Comparison of ENCODE assay signal across 18 cellular contexts in the genomic region with DNA sequence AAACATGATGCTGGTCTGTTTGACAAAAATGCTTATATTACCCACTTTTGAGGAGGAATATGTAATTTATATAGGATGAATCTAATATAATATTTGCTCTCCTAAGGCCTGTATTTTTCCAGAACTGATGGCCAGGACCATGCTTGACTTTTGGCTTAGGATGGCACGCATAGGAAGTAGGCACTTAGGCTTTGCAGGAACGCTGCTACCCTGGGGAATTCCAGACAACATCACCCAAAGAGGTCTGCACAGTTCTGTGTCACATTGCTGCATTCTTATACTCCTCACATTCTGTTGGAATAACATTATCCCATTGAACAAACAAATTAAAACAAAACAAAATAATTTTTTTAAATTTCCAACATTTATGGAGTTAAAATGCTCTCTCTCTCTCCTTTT.
A peak's percentile ranks its signal among the peaks of the same experiment; 100 is the strongest.
DNase-seq lines count a peak whose midpoint lies in the region; ATAC-seq, FAIRE-seq and TF ChIP-seq lines count a peak whose summit lies in the region.
"Had no signal": no experiment of that assay in that cellular context is flagged by ENCODE, and none has a peak within 500 bp of the region (broad histone marks: within the 10 kb centered on the region; RNA-seq: fewer than 3 reads in every experiment).

No MANE protein-coding gene starts in this region.

- H3K4me1 ChIP-seq in A673 (ENCODE audit: insufficient read depth, low read length, poor library complexity, severe bottlenecking), result peaks cover 26% of the 10 kb centered on the region
- H3K4me1 ChIP-seq: body of pancreas, SJSA1 had no signal

- H3K4me3 ChIP-seq in A673 (ENCODE audit: low read depth, low read length, poor library complexity, severe bottlenecking), result no peak overlapping the region
- H3K4me3 ChIP-seq: body of pancreas, K562, SJSA1, upper lobe of right lung had no signal

- no peak for TF ChIP-seq CTCF in A673 (conservative IDR thresholded peaks at IDR 0.05; ENCODE audit: low read depth, low read length)

- CTCF ChIA-PET in A673 (lab: Charles Lee), result no interaction called here

- FAIRE-seq in HTR-8/SVneo (lab: Jason Lieb, UNC), result no peak
- FAIRE-seq: K562, keratinocyte, small intestine had no signal

- H3K36me3 ChIP-seq in A673 (ENCODE audit: insufficient read depth, low read length, poor library complexity, severe bottlenecking), result no peaks in the 10 kb centered on the region
- H3K36me3 ChIP-seq: SJSA1, upper lobe of right lung had no signal

- H3K27ac ChIP-seq in A673 (ENCODE audit: low read depth, low read length, poor library complexity, severe bottlenecking), result peak overlapping the region; percentile 22
- H3K27ac ChIP-seq: body of pancreas, SJSA1, upper lobe of right lung had no signal

- peak; percentile 18 for ATAC-seq in sciatic nerve
- ATAC-seq: body of pancreas, K562 had no signal

- intact Hi-C loops in A673 (cut with micrococcal nuclease; ENCODE audit: unreplicated experiment), result loop anchor here (5.0 kb wide), 1 partner anchor 135 kb away; no protein-coding TSS in a partner anchor
- intact Hi-C loops in sciatic nerve (cut with DNase I), result no loop called here

- no TSS peak for BruUV-seq in A673 (replicated peaks; lab: Mats Ljungman, UMichigan)

- peaks cover 6% of the 10 kb centered on the region for H3K9me3 ChIP-seq in A673 (ENCODE audit: low read depth, low read length, poor library complexity, severe bottlenecking)
- H3K9me3 ChIP-seq: body of pancreas, SJSA1, upper lobe of right lung had no signal

- no peaks in the 10 kb centered on the region for H3K27me3 ChIP-seq in A673 (replicated peaks; ENCODE audit: insufficient read depth, low read depth, low read length, poor library complexity)
- H3K27me3 ChIP-seq: body of pancreas, SJSA1, upper lobe of right lung had no signal

- POLR2A ChIA-PET in A673 (lab: Charles Lee; ENCODE audit: low non-redundant PET), result interaction anchor here (0.7 kb wide), 1 partner anchor 1227 kb away, joined by 7 read pairs; no protein-coding TSS in a partner anchor

- DNase-seq in A673 (ENCODE audit: low spot score) (peak; percentile 23), NCI-H69 (lab: John Stamatoyannopoulos, UW) (peak; percentile 38), foreskin melanocyte (peak; percentile 2), sciatic nerve (ENCODE audit: low spot score) (no peak), NCI-H146 treated with DMSO at 0.1 percent for 48 hours (lab: John Stamatoyannopoulos, UW; ENCODE audit: unreplicated experiment) (no peak), AML-193 (lab: John Stamatoyannopoulos, UW) (no peak), HTR-8/SVneo (ENCODE audit: insufficient read length, low spot score) (no peak), NCI-H2107 treated with DMSO at 0.1 percent for 48 hours (lab: John Stamatoyannopoulos, UW; ENCODE audit: unreplicated experiment) (no peak)
- DNase-seq: activated T-cell treated with anti-CD3 and anti-CD28 coated beads, Interleukin-2, amount 50 U/mL, for 1 hour; body of pancreas; CD4-positive, alpha-beta memory T cell; EL; NCI-H1417; small intestine; upper lobe of right lung had no signal

Comparison
In these comparisons a context has a peak if more than half of its experiments do, and no peak if none do; other contexts are left out.
1. DNase-seq: peak in A673 (single experiment), NCI-H69 (single experiment) and foreskin melanocyte (single experiment); none in sciatic nerve (single experiment), NCI-H146 treated with DMSO at 0.1 percent for 48 hours (single experiment), AML-193 (0 of 2), HTR-8/SVneo (single experiment) and NCI-H2107 treated with DMSO at 0.1 percent for 48 hours (single experiment).